ENCODE assay signal across 17 cellular contexts in the genomic region with DNA sequence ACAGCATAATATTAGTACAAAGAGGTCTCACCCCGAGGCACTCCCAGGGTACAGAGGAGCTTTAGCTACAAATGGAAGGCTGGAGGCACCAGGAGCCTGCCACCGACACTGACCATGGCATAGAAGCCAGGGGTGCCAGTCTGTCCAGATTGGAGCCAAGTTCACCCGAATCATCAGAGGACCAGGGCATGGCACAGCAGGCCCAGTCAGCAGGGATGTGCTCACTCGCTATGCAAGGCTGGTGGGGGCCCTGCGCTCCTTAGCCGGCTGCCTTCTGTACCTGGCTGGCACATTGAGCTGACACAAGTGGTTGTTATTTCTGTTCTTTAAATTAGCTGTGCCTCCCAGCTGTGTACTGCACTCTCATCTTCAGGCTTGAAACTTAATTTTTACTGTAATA.
"Had no signal": no experiment of that assay in that cellular context is flagged by ENCODE, and none has a peak within 500 bp of the region (broad histone marks: within the 10 kb centered on the region; RNA-seq: fewer than 3 reads in every experiment).

No MANE protein-coding gene starts in this region.

- H3K27ac ChIP-seq: dorsolateral prefrontal cortex, hepatocyte, right lobe of liver, testis, tibial artery had no signal

- H3K4me3 ChIP-seq: dorsolateral prefrontal cortex, hepatocyte, mucosa of descending colon, right lobe of liver, testis, tibial artery had no signal

- H3K4me2 ChIP-seq: hepatocyte had no signal

- ATAC-seq: left lobe of liver; mucosa of descending colon; natural killer cell treated with Interleukin-12 subunit alpha and Interleukin-12 subunit beta and Interleukin-15 and Interleukin-18, amount 100 ng/mL, for 72 hours; right lobe of liver; stimulated activated memory B cell treated with anti-CD40 and anti-IgM and Interleukin-4, amounts not matched to agents 10 μg/mL and 1 μg/mL and 100 μg/mL, for 72 hours; stimulated activated naive CD8-positive, alpha-beta T cell treated with anti-CD3 and anti-CD28 coated beads, Interleukin-15, Interleukin-2, amounts not matched to agents 100 U/mL and 50 U/mL, for 24 hours had no signal

- H3K9me3 ChIP-seq: mucosa of descending colon, right lobe of liver, testis, tibial artery had no signal

- DNase-seq: effector CD4-positive, alpha-beta T cell; kidney; mesenchymal stem cell; mucosa of descending colon; naive B cell; retina; right lobe of liver; stimulated activated CD4-positive, alpha-beta T cell treated with anti-CD3 and anti-CD28 coated beads, Interleukin-4, amount 100 ng/mL, for 4 hours; stimulated activated naive CD8-positive, alpha-beta T cell treated with anti-CD3 and anti-CD28 coated beads, Interleukin-15, Interleukin-2, amounts not matched to agents 100 U/mL and 50 U/mL, for 24 hours; substantia nigra; testis had no signal

- H2AFZ ChIP-seq: hepatocyte had no signal

- H3K27me3 ChIP-seq: hepatocyte, right lobe of liver, testis, tibial artery had no signal

- H3K4me1 ChIP-seq: right lobe of liver, testis, tibial artery had no signal

- H3K79me2 ChIP-seq: hepatocyte had no signal

- H3K36me3 ChIP-seq: right lobe of liver, tibial artery had no signal
